ENCODE assay signal across 10 cellular contexts in genomic region chrX:19865567-19866363, GRCh38. TPM values are rescaled to one million over a fixed set of nuclear protein-coding genes. Genes with fewer than 3 reads are reported as not detected.
DNase-seq lines count a peak whose midpoint lies in the region; ATAC-seq, FAIRE-seq and TF ChIP-seq lines count a peak whose summit lies in the region.
"Had no signal": no experiment of that assay in that cellular context is flagged by ENCODE, and none has a peak within 500 bp of the region (broad histone marks: within the 10 kb centered on the region; RNA-seq: fewer than 3 reads in every experiment).

No MANE protein-coding gene starts in this region.

- H3K9me3 Mint-ChIP-seq in T-cell (no peaks in the 10 kb centered on the region), type B pancreatic cell (peaks cover 5% of the 10 kb centered on the region)

- H3K4me3 Mint-ChIP-seq in T-cell (peak overlapping the region in 1 of 3 donors; percentile 46), type B pancreatic cell (no peak overlapping the region)

- H3K4me1 Mint-ChIP-seq in T-cell (peaks cover 47 to 72% (median 62%) of the 10 kb centered on the region in 3 donors), type B pancreatic cell (ENCODE audit: unreplicated experiment) (peaks cover 6% of the 10 kb centered on the region)

- TF ChIP-seq POLR2A in lower leg skin (IDR thresholded peaks at IDR 0.05), result no peak

- peak overlapping the region; percentile 74 to 80 for H3K27ac Mint-ChIP-seq in T-cell
- H3K27ac Mint-ChIP-seq in type B pancreatic cell, result no peak overlapping the region

- intact Hi-C loops in lower leg skin (cut with DNase I; ENCODE audit: low total_unique reads), result no loop called here

- H3K4me3 ChIP-seq in lower leg skin (ENCODE audit: low read depth, poor library complexity, severe bottlenecking), result no peak overlapping the region

- FAIRE-seq in GM19239 (lab: Jason Lieb, UNC), result peak; percentile 90

- DNase-seq in Ammon's horn (ENCODE audit: low spot score), result peak; percentile 40
- DNase-seq in GM19239 (ENCODE audit: insufficient read length, low spot score), result no peak
- no peak for DNase-seq in T-cell
- DNase-seq in lower leg skin (ENCODE audit: low spot score in 2 of 2), result peak; percentile 17 to 61
- DNase-seq in cerebellar cortex (ENCODE audit: low spot score), result no peak
- no peak for DNase-seq in type B pancreatic cell (ENCODE audit: extremely low spot score, unreplicated experiment)
- no peak for DNase-seq in RKO (ENCODE audit: low spot score)
- DNase-seq: Caco-2, NCI-H1436 had no signal

- POLR2A ChIA-PET in T-cell (lab: Charles Lee), result no interaction called here

- H3K27me3 Mint-ChIP-seq in T-cell (no peaks in the 10 kb centered on the region), type B pancreatic cell (no peaks in the 10 kb centered on the region)

- CTCF ChIA-PET in T-cell (lab: Charles Lee), result interaction anchor here in 1 of 2 donors (1.3 kb wide), 1 partner anchor 12 kb away, joined by 4 read pairs; no protein-coding TSS in a partner anchor

- H3K36me3 Mint-ChIP-seq in T-cell (peaks cover 5% of the 10 kb centered on the region), type B pancreatic cell (no peaks in the 10 kb centered on the region)

- 63 to 67% methylated on average over 8 of the region's 8 CpGs for WGBS in lower leg skin, 2 donors

- TF ChIP-seq CTCF in lower leg skin (IDR thresholded peaks at IDR 0.05) (no peak), type B pancreatic cell (conservative IDR thresholded peaks at IDR 0.05) (no peak)

- ATAC-seq in T-cell (replicated peaks in 1 of 4) (peak in 3 of 4 experiments; percentile 43 to 72 (median 62)), GM18502 (IDR thresholded peaks at IDR 0.05; ENCODE audit: poor library complexity, unreplicated experiment) (no peak)

RNA-seq across cellular contexts. Expression of gene SH3KBP1, which starts 21.6 kb away (rescaled TPM):
- total RNA-seq in T-cell, result 100 to 1,000 TPM; 101 to 143 (median 114) TPM
- 10 to 100 TPM; 10.7 to 21.5 (median 15.5) TPM for total RNA-seq in lower leg skin
- total RNA-seq in type B pancreatic cell (ENCODE audit: low replicate concordance), result 11.5 TPM in 2 replicates

Comparison
In these comparisons a context has a peak if more than half of its experiments do, and no peak if none do; other contexts are left out.
1. DNase-seq: peak in Ammon's horn (single experiment) and lower leg skin (2 of 2); none in GM19239 (single experiment), T-cell (0 of 34), cerebellar cortex (single experiment), type B pancreatic cell (single experiment) and RKO (single experiment).